Comparison of ENCODE assay signal across 16 cellular contexts in genomic region chr6:101722991-101723579, GRCh38.
DNase-seq lines count a peak whose midpoint lies in the region; ATAC-seq and TF ChIP-seq lines count a peak whose summit lies in the region.
"Had no signal": no experiment of that assay in that cellular context is flagged by ENCODE, and none has a peak within 500 bp of the region (broad histone marks: within the 10 kb centered on the region; RNA-seq: fewer than 3 reads in every experiment).

No MANE protein-coding gene starts in this region.

- no peak overlapping the region for H3K4me3 ChIP-seq in AG10803 (ENCODE audit: low read length)
- H3K4me3 ChIP-seq in neural progenitor cell, result no peak overlapping the region
- no peak overlapping the region for H3K4me3 ChIP-seq in suprapubic skin
- H3K4me3 ChIP-seq: dorsolateral prefrontal cortex, hepatocyte, lung had no signal

- no peaks in the 10 kb centered on the region for H3K9me3 ChIP-seq in neural progenitor cell (ENCODE audit: low read depth)
- H3K9me3 ChIP-seq in CD4-positive, alpha-beta T cell (ENCODE audit: control insufficient read depth, low read length), result no peaks in the 10 kb centered on the region
- no peaks in the 10 kb centered on the region for H3K9me3 ChIP-seq in suprapubic skin

- intact Hi-C loops in CD4-positive, alpha-beta T cell (cut with DNase I, micrococcal nuclease), result no loop called here

- H3K4me1 ChIP-seq in neural progenitor cell (peaks cover 18% of the 10 kb centered on the region), suprapubic skin (no peaks in the 10 kb centered on the region)

- H3K9me3 Mint-ChIP-seq in chondrocyte (ENCODE audit: low read depth), result no peaks in the 10 kb centered on the region
- H3K9me3 Mint-ChIP-seq in neural progenitor cell, result no peaks in the 10 kb centered on the region
- H3K9me3 Mint-ChIP-seq in CD4-positive, alpha-beta T cell, result peaks cover 5% of the 10 kb centered on the region

- no peak for TF ChIP-seq POLR2A in suprapubic skin (IDR thresholded peaks at IDR 0.05)

- TF ChIP-seq CTCF in AG10803 (conservative IDR thresholded peaks at IDR 0.05; ENCODE audit: low read length) (no peak), chondrocyte (IDR thresholded peaks at IDR 0.05) (no peak), neural progenitor cell (IDR thresholded peaks at IDR 0.05) (no peak), suprapubic skin (IDR thresholded peaks at IDR 0.05) (no peak)
- no peak for TF ChIP-seq CTCF in CD4-positive, alpha-beta T cell (IDR thresholded peaks at IDR 0.05)

- H3F3A ChIP-seq in neural progenitor cell (ENCODE audit: low read depth), result no peaks in the 10 kb centered on the region

- peak overlapping the region; percentile 11 for H2AFZ ChIP-seq in neural progenitor cell (replicated peaks)
- H2AFZ ChIP-seq: hepatocyte had no signal

- no peak for ATAC-seq in CD4-positive, alpha-beta T cell (ENCODE audit: poor library complexity)

- H3K9ac ChIP-seq in neural progenitor cell, result no peak overlapping the region

- no peak for TF ChIP-seq EP300 in suprapubic skin (IDR thresholded peaks at IDR 0.05)

- H3K4me1 Mint-ChIP-seq in chondrocyte (ENCODE audit: low read depth) (peaks cover 17% of the 10 kb centered on the region), neural progenitor cell (no peaks in the 10 kb centered on the region)
- no peaks in the 10 kb centered on the region for H3K4me1 Mint-ChIP-seq in CD4-positive, alpha-beta T cell (ENCODE audit: low read depth)

- 38% methylated on average over 1 of the region's 1 CpG for WGBS in suprapubic skin

- H3K27ac Mint-ChIP-seq in chondrocyte (ENCODE audit: unreplicated experiment) (peak overlapping the region; percentile 60), neural progenitor cell (no peak overlapping the region)
- H3K27ac Mint-ChIP-seq in CD4-positive, alpha-beta T cell, result no peak overlapping the region
- H3K27ac Mint-ChIP-seq: activated naive CD8-positive, alpha-beta T cell had no signal

- no peaks in the 10 kb centered on the region for H4K20me1 ChIP-seq in neural progenitor cell (ENCODE audit: low read depth)

- no peak overlapping the region for H3K4me3 Mint-ChIP-seq in chondrocyte (ENCODE audit: unreplicated experiment)
- no peak overlapping the region for H3K4me3 Mint-ChIP-seq in neural progenitor cell
- H3K4me3 Mint-ChIP-seq in CD4-positive, alpha-beta T cell, result no peak overlapping the region
- H3K4me3 Mint-ChIP-seq: activated naive CD8-positive, alpha-beta T cell had no signal

- H3K36me3 Mint-ChIP-seq in chondrocyte (ENCODE audit: low read depth), result no peaks in the 10 kb centered on the region
- no peaks in the 10 kb centered on the region for H3K36me3 Mint-ChIP-seq in neural progenitor cell
- H3K36me3 Mint-ChIP-seq in CD4-positive, alpha-beta T cell (ENCODE audit: low read depth), result no peaks in the 10 kb centered on the region
- H3K36me3 Mint-ChIP-seq: activated naive CD8-positive, alpha-beta T cell had no signal

- no peak overlapping the region for H3K4me2 ChIP-seq in neural progenitor cell
- H3K4me2 ChIP-seq: hepatocyte had no signal

- CTCF ChIA-PET in CD4-positive, alpha-beta T cell (lab: Charles Lee), result no interaction called here

- POLR2A ChIA-PET in CD4-positive, alpha-beta T cell (lab: Charles Lee), result no interaction called here

- DNase-seq in AG10803 (ENCODE audit: low read depth) (peak; percentile 92), NCI-H226 (peak; percentile 85), chondrocyte (ENCODE audit: low spot score) (no peak), neural progenitor cell (ENCODE audit: low spot score) (no peak), GDM1 (lab: John Stamatoyannopoulos, UW) (no peak), suprapubic skin (ENCODE audit: low spot score in 2 of 2) (no peak)
- DNase-seq in CD4-positive, alpha-beta T cell, result no peak
- no peak for DNase-seq in stimulated activated CD4-positive, alpha-beta T cell treated with anti-CD3 and anti-CD28 coated beads, Interleukin-2, amount 100 ng/mL, for 24 hours
- DNase-seq: dorsolateral prefrontal cortex; NCI-H446; occipital lobe; stimulated activated CD4-positive, alpha-beta T cell treated with anti-CD3 and anti-CD28 coated beads, Interleukin-1b, Interleukin-23, amount 100 ng/mL, for 48 hours; stimulated activated naive CD4-positive, alpha-beta T cell had no signal

- H3K27me3 Mint-ChIP-seq in chondrocyte (ENCODE audit: low read depth), result no peaks in the 10 kb centered on the region
- H3K27me3 Mint-ChIP-seq in neural progenitor cell (ENCODE audit: insufficient read depth, low read depth), result no peaks in the 10 kb centered on the region
- no peaks in the 10 kb centered on the region for H3K27me3 Mint-ChIP-seq in CD4-positive, alpha-beta T cell
- H3K27me3 Mint-ChIP-seq: activated naive CD8-positive, alpha-beta T cell had no signal

- no peaks in the 10 kb centered on the region for H3K36me3 ChIP-seq in neural progenitor cell
- no peaks in the 10 kb centered on the region for H3K36me3 ChIP-seq in suprapubic skin

- no peaks in the 10 kb centered on the region for H3K27me3 ChIP-seq in neural progenitor cell
- H3K27me3 ChIP-seq in CD4-positive, alpha-beta T cell (ENCODE audit: control insufficient read depth, insufficient read depth, low read length), result no peaks in the 10 kb centered on the region
- no peaks in the 10 kb centered on the region for H3K27me3 ChIP-seq in suprapubic skin
- H3K27me3 ChIP-seq: dorsolateral prefrontal cortex, hepatocyte had no signal

- H3K79me2 ChIP-seq in neural progenitor cell (ENCODE audit: low read depth), result no peaks in the 10 kb centered on the region
- H3K79me2 ChIP-seq: hepatocyte had no signal

- H3K27ac ChIP-seq in neural progenitor cell (no peak overlapping the region), suprapubic skin (no peak overlapping the region)
- no peak overlapping the region for H3K27ac ChIP-seq in CD4-positive, alpha-beta T cell (ENCODE audit: low read depth, low read length)
- H3K27ac ChIP-seq: hepatocyte had no signal

Comparison
In these comparisons a context has a peak if more than half of its experiments do, and no peak if none do; other contexts are left out.
1. DNase-seq: peak in AG10803 (single experiment) and NCI-H226 (single experiment); none in chondrocyte (single experiment), neural progenitor cell (single experiment), CD4-positive, alpha-beta T cell (0 of 10), stimulated activated CD4-positive, alpha-beta T cell treated with anti-CD3 and anti-CD28 coated beads, Interleukin-2, amount 100 ng/mL, for 24 hours (0 of 2), GDM1 (single experiment) and suprapubic skin (0 of 2).